In the genomic region with DNA sequence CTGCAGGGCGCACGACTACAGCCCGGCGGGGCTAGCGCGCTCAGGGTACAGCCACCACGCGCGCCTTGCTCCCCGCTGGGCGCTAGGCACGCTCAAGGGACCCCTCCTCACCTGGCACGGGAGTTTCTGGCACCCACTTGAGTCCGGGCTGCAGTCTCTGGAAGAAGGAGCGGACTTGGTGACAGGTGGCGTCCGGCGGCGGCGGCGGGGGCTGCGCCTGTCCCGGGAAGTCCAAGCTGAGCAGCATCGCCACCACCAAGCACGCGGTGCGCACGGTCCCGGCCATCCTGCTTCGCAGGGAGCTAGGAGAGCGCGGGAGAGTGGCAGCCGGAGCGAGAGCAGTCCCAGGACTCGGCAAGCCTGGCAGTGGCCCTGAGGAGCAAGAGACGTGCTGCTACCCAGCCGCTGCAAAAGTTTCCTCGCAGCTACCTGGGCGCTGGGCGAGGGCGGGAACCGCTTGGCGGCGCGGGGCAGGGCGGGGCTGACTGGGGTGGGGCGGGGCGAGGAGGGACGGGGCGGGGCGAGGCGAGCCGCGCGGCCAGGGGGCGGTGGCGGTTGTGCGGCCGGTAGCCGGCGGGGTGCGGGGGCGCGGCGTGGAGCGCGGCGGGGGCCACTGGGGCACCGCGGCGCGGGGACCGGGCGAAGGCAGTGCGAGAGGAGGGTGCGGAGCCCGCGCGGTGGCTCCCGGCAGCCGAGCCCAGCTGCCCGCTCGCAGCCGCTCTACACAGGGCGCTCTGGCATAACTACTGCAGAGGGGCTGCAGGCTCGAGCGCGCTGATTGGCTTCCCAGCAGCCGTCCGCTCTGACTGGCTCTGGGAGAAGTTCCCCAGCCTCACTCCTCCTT, we compare ENCODE assay signal across 8 cellular contexts.
DNase-seq lines count a peak whose midpoint lies in the region; ATAC-seq and TF ChIP-seq lines count a peak whose summit lies in the region.

A gene (minus strand): TSS at position 431 of the 844 bp plus-strand sequence.

- peak within 1 kb of the TSS; percentile 64 for H3K9ac ChIP-seq in HUES6 (ENCODE audit: low read length)

- in situ Hi-C loops in astrocyte of the spinal cord (cut with HindIII; ENCODE audit: low sequenced_read_pairs): no loop called here

- TF ChIP-seq CTCF in astrocyte of the spinal cord (IDR thresholded peaks at IDR 0.05; ENCODE audit: low read depth, low read length): no peak

- peaks cover 68% of the 10 kb centered on the region for H3K4me1 ChIP-seq in HUES6 (ENCODE audit: control insufficient read depth, insufficient read depth, low read length)

- H3K27me3 ChIP-seq in HUES6 (ENCODE audit: control insufficient read depth, insufficient read depth, low read length): peaks cover 36% of the 10 kb centered on the region

- DNase-seq in DMS53 (lab: John Stamatoyannopoulos, UW): peak; percentile 80
- DNase-seq in SKM-1 (lab: John Stamatoyannopoulos, UW; ENCODE audit: unreplicated experiment): peak; percentile 21
- peak; percentile 10 for DNase-seq in astrocyte of the spinal cord (ENCODE audit: low read depth, low spot score)
- peak; percentile 85 for DNase-seq in iPS-NIHi11 (ENCODE audit: low spot score)
- peak; percentile 2 for DNase-seq in smooth muscle cell of the brain vasculature (ENCODE audit: low read depth, low spot score)
- DNase-seq in GM19240 (ENCODE audit: insufficient read length, low spot score): no peak

- no peaks in the 10 kb centered on the region for H3K9me3 ChIP-seq in HUES6 (ENCODE audit: control insufficient read depth, insufficient read depth, low read depth, low read length)

- H3K36me3 ChIP-seq in HUES6 (ENCODE audit: control insufficient read depth, insufficient read depth, low read length): no peaks in the 10 kb centered on the region

- H3K4me3 ChIP-seq in HUES6 (ENCODE audit: low read depth, low read length) (peak within 1 kb of the TSS; percentile 75), astrocyte of the spinal cord (ENCODE audit: low read depth, low read length) (no peak within 1 kb of the TSS)

- ATAC-seq in GM19023 (IDR thresholded peaks at IDR 0.05; ENCODE audit: unreplicated experiment): no peak

- no peak within 1 kb of the TSS for H3K27ac ChIP-seq in HUES6 (ENCODE audit: low read depth, low read length)
